24 cellular contexts compared by ENCODE assay signal in the genomic region with DNA sequence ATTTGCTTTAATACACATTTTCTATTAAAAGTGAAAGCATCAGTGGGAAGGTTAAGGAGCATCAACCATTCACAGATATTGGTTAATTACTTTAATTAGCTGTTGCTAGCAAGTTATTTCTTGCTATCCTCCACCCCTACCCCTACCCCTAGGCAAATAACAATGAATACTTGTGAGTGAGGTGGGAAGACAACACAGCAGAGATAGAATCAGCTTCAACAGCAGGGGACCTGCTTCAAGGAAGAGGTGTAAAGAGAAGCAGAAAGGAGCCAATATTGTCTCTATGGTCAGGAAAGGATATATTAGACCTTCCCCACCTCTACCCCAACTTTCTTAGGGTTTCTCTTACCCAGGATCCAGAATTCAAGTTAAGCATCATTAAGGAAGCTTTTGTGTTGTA.
"Had no signal": no experiment of that assay in that cellular context is flagged by ENCODE, and none has a peak within 500 bp of the region (broad histone marks: within the 10 kb centered on the region; RNA-seq: fewer than 3 reads in every experiment).

No MANE protein-coding gene starts in this region.

- H3K27ac ChIP-seq: left ventricle myocardium inferior, ovary, prostate gland, skin epidermis, spleen, suprapubic skin, thoracic aorta, tibial artery, uterus had no signal

- H3K27me3 Mint-ChIP-seq: natural killer cell treated with Interleukin-12 subunit alpha and Interleukin-12 subunit beta and Interleukin-15 and Interleukin-18, amount 100 ng/mL, for 72 hours; stimulated activated naive CD8-positive, alpha-beta T cell treated with anti-CD3 and anti-CD28 coated beads, Interleukin-15, Interleukin-2, amounts not matched to agents 100 ng/mL and 50 ng/mL, for 24 hours; type B pancreatic cell had no signal

- H3K27ac Mint-ChIP-seq: naive thymus-derived CD4-positive, alpha-beta T cell; natural killer cell treated with Interleukin-12 subunit alpha and Interleukin-12 subunit beta and Interleukin-15 and Interleukin-18, amount 100 ng/mL, for 72 hours; stimulated activated effector memory CD8-positive, alpha-beta T cell treated with anti-CD3 and anti-CD28 coated beads, Interleukin-12 subunit alpha, Interleukin-12 subunit beta, amount 100 ng/mL, for 72 hours; stimulated activated naive CD8-positive, alpha-beta T cell treated with anti-CD3 and anti-CD28 coated beads, Interleukin-15, Interleukin-2, amounts not matched to agents 100 ng/mL and 50 ng/mL, for 24 hours; type B pancreatic cell had no signal

- ATAC-seq: mucosa of descending colon; naive thymus-derived CD4-positive, alpha-beta T cell; natural killer cell treated with Interleukin-12 subunit alpha and Interleukin-12 subunit beta and Interleukin-15 and Interleukin-18, amount 100 ng/mL, for 72 hours; right cardiac atrium; sciatic nerve; stimulated activated effector memory CD8-positive, alpha-beta T cell treated with anti-CD3 and anti-CD28 coated beads, Interleukin-12 subunit alpha, Interleukin-12 subunit beta, amount 100 ng/mL, for 72 hours had no signal

- DNase-seq: hippocampal formation; islet precursor cell; left ventricle myocardium inferior; midbrain; mucosa of descending colon; naive thymus-derived CD4-positive, alpha-beta T cell; ovary; retina; right cardiac atrium; spleen; stimulated activated CD4-positive, alpha-beta T cell treated with anti-CD3 and anti-CD28 coated beads, Interleukin-4, amount 100 ng/mL, for 24 hours; stimulated activated naive CD4-positive, alpha-beta T cell; tibial artery; uterus had no signal

- H3K4me3 Mint-ChIP-seq: naive thymus-derived CD4-positive, alpha-beta T cell; natural killer cell treated with Interleukin-12 subunit alpha and Interleukin-12 subunit beta and Interleukin-15 and Interleukin-18, amount 100 ng/mL, for 72 hours; stimulated activated effector memory CD8-positive, alpha-beta T cell treated with anti-CD3 and anti-CD28 coated beads, Interleukin-12 subunit alpha, Interleukin-12 subunit beta, amount 100 ng/mL, for 72 hours; stimulated activated naive CD8-positive, alpha-beta T cell treated with anti-CD3 and anti-CD28 coated beads, Interleukin-15, Interleukin-2, amounts not matched to agents 100 ng/mL and 50 ng/mL, for 24 hours; type B pancreatic cell had no signal

- H3K4me3 ChIP-seq: left ventricle myocardium inferior, lung, mucosa of descending colon, ovary, prostate gland, skin epidermis, spleen, suprapubic skin, thoracic aorta, tibial artery, uterus had no signal

- H3K36me3 Mint-ChIP-seq: stimulated activated effector memory CD8-positive, alpha-beta T cell treated with anti-CD3 and anti-CD28 coated beads, Interleukin-12 subunit alpha, Interleukin-12 subunit beta, amount 100 ng/mL, for 72 hours had no signal

- H3K27me3 ChIP-seq: ovary, spleen, suprapubic skin, tibial artery, uterus had no signal

- H3K9me3 ChIP-seq: mucosa of descending colon, ovary, prostate gland, suprapubic skin, thoracic aorta, tibial artery, uterus had no signal

- H3K36me3 ChIP-seq: ovary, prostate gland, suprapubic skin, thoracic aorta, uterus had no signal

- H3K4me1 ChIP-seq: prostate gland, spleen, suprapubic skin, tibial artery, uterus had no signal

- H3K4me1 Mint-ChIP-seq: stimulated activated effector memory CD8-positive, alpha-beta T cell treated with anti-CD3 and anti-CD28 coated beads, Interleukin-12 subunit alpha, Interleukin-12 subunit beta, amount 100 ng/mL, for 72 hours had no signal
